Comparison of ENCODE assay signal across 34 cellular contexts in genomic region chr6:51737580-51738360, GRCh38.
"Had no signal": no experiment of that assay in that cellular context is flagged by ENCODE, and none has a peak within 500 bp of the region (broad histone marks: within the 10 kb centered on the region; RNA-seq: fewer than 3 reads in every experiment).

No MANE protein-coding gene starts in this region.

- H3K4me3 Mint-ChIP-seq: activated CD4-positive, alpha-beta memory T cell treated with anti-CD3 and anti-CD28 coated beads for 36 hours; activated CD4-positive, alpha-beta T cell treated with anti-CD3 and anti-CD28 coated beads for 36 hours; activated CD4-positive, alpha-beta T cell treated with anti-CD3 and anti-CD28 coated beads, Interleukin-2, amount 10 ng/mL, durations not matched to agents 7 days and 5 days; activated naive CD4-positive, alpha-beta T cell treated with anti-CD3 and anti-CD28 coated beads for 36 hours; activated T-cell treated with anti-CD3 and anti-CD28 coated beads, Interleukin-2, amount 50 U/mL, for 4 hours; activated T-helper 1 cell treated with anti-CD3 and anti-CD28 coated beads, Interleukin-12 subunit alpha, Interleukin-12 subunit beta, Interleukin-2, Interleukin-4 antibody, amounts not matched to agents 30 ng/mL and 10 ng/mL and 1 ng/mL, durations not matched to agents 14 hours and 24 hours and 36 hours; T-helper 1 cell treated with Interleukin-12 subunit alpha and Interleukin-12 subunit beta and Interleukin-4 antibody, amounts not matched to agents 30 μg/mL and 1 μg/mL, for 36 hours; T-helper 2 cell treated with Interferon-gamma antibody and Interleukin-4, amounts not matched to agents 5 μg/mL and 100 μg/mL, for 36 hours; WTC11 had no signal

- H3K4me2 ChIP-seq: KMS-11, SK-N-SH had no signal

- H3K9me2 ChIP-seq: SK-N-SH had no signal

- H3K27ac Mint-ChIP-seq: activated CD4-positive, alpha-beta memory T cell treated with anti-CD3 and anti-CD28 coated beads for 36 hours; activated CD4-positive, alpha-beta T cell treated with anti-CD3 and anti-CD28 coated beads for 36 hours; activated CD4-positive, alpha-beta T cell treated with anti-CD3 and anti-CD28 coated beads, Interleukin-2, amount 10 ng/mL, durations not matched to agents 7 days and 5 days; activated naive CD4-positive, alpha-beta T cell treated with anti-CD3 and anti-CD28 coated beads for 36 hours; activated naive CD4-positive, alpha-beta T cell treated with anti-CD3 and anti-CD28 coated beads, Interleukin-2, amount 50 U/mL, for 72 hours; activated T-helper 1 cell treated with anti-CD3 and anti-CD28 coated beads, Interleukin-12 subunit alpha, Interleukin-12 subunit beta, Interleukin-2, Interleukin-4 antibody, amounts not matched to agents 30 ng/mL and 10 ng/mL and 1 ng/mL, durations not matched to agents 14 hours and 24 hours and 36 hours; T-helper 1 cell treated with Interleukin-12 subunit alpha and Interleukin-12 subunit beta and Interleukin-4 antibody, amounts not matched to agents 30 μg/mL and 1 μg/mL, for 36 hours; T-helper 2 cell treated with Interferon-gamma antibody and Interleukin-4, amounts not matched to agents 5 μg/mL and 100 μg/mL, for 36 hours; WTC11 had no signal

- H3K9me3 Mint-ChIP-seq: activated CD4-positive, alpha-beta memory T cell treated with anti-CD3 and anti-CD28 coated beads for 36 hours; activated CD4-positive, alpha-beta T cell treated with anti-CD3 and anti-CD28 coated beads, Interleukin-2, amount 10 ng/mL, durations not matched to agents 7 days and 5 days; activated naive CD4-positive, alpha-beta T cell treated with anti-CD3 and anti-CD28 coated beads for 36 hours; T-helper 1 cell treated with Interleukin-12 subunit alpha and Interleukin-12 subunit beta and Interleukin-4 antibody, amounts not matched to agents 30 μg/mL and 1 μg/mL, for 36 hours; T-helper 2 cell treated with Interferon-gamma antibody and Interleukin-4, amounts not matched to agents 5 μg/mL and 100 μg/mL, for 36 hours had no signal

- H3K27me3 ChIP-seq: adrenal gland, body of pancreas, breast epithelium, Peyer's patch had no signal

- ATAC-seq: activated CD4-positive, alpha-beta T cell treated with anti-CD3 and anti-CD28 coated beads for 36 hours; activated CD4-positive, CD25-positive, alpha-beta regulatory T cell treated with anti-CD3 and anti-CD28 coated beads, Interleukin-2, amount 50 U/mL, for 24 hours; activated naive CD4-positive, alpha-beta T cell treated with anti-CD3 and anti-CD28 coated beads, Interleukin-2, amount 50 U/mL, for 72 hours; activated T-cell treated with anti-CD3 and anti-CD28 coated beads, Interleukin-2, amount 50 U/mL, for 4 hours; body of pancreas; PC-3 had no signal

- H3K27me3 Mint-ChIP-seq: activated CD4-positive, alpha-beta memory T cell treated with anti-CD3 and anti-CD28 coated beads for 36 hours; activated CD4-positive, alpha-beta T cell treated with anti-CD3 and anti-CD28 coated beads, Interleukin-2, amount 10 ng/mL, durations not matched to agents 7 days and 5 days had no signal

- H3K27ac ChIP-seq: adrenal gland, body of pancreas, breast epithelium, KMS-11, Peyer's patch, SJSA1 had no signal

- DNase-seq: activated CD4-positive, alpha-beta memory T cell treated with anti-CD3 and anti-CD28 coated beads for 36 hours; activated CD4-positive, alpha-beta T cell treated with anti-CD3 and anti-CD28 coated beads for 36 hours; activated CD4-positive, alpha-beta T cell treated with anti-CD3 and anti-CD28 coated beads, Interleukin-2, amount 10 ng/mL, durations not matched to agents 7 days and 5 days; activated CD8-positive, alpha-beta memory T cell treated with anti-CD3 and anti-CD28 coated beads, Interleukin-2, amount 50 U/mL, for 4 hours; activated gamma-delta T cell treated with Interleukin-2 at 50 U/mL for 16 hours; activated naive CD4-positive, alpha-beta T cell treated with anti-CD3 and anti-CD28 coated beads for 36 hours; activated T-cell treated with anti-CD3 and anti-CD28 coated beads for 4 hours; activated T-cell treated with anti-CD3 and anti-CD28 coated beads, Interleukin-2, amount 50 U/mL, for 4 hours; adrenal gland; body of pancreas; NCI-H1092 treated with DMSO at 0.1 percent for 48 hours; NCI-H1417; NCI-H146; NCI-H187; NCI-H2029 treated with DMSO at 0.1 percent for 48 hours; NCI-H226; NCI-H446 treated with DMSO at 0.1 percent for 48 hours; NCI-H524; Peyer's patch; RPMI8226; SHP77 treated with DMSO at 0.1 percent for 48 hours; SK-N-SH had no signal

- FAIRE-seq: astrocyte, TTC549 had no signal

- H3K9me3 ChIP-seq: adrenal gland, body of pancreas, breast epithelium, Peyer's patch, SJSA1, SK-N-SH had no signal

- H3K36me3 ChIP-seq: adrenal gland, breast epithelium, Peyer's patch, SJSA1 had no signal

- H3K4me1 ChIP-seq: adrenal gland, body of pancreas, breast epithelium, Peyer's patch, SJSA1 had no signal

- H3K4me3 ChIP-seq: adrenal gland, body of pancreas, breast epithelium, Peyer's patch, SJSA1 had no signal

- H3K4me1 Mint-ChIP-seq: activated CD4-positive, alpha-beta T cell treated with anti-CD3 and anti-CD28 coated beads for 36 hours; activated CD4-positive, alpha-beta T cell treated with anti-CD3 and anti-CD28 coated beads, Interleukin-2, amount 10 ng/mL, durations not matched to agents 7 days and 5 days had no signal

- H3K9ac ChIP-seq: KMS-11, SK-N-SH had no signal

- H3K36me3 Mint-ChIP-seq: activated CD4-positive, alpha-beta memory T cell treated with anti-CD3 and anti-CD28 coated beads for 36 hours; activated naive CD4-positive, alpha-beta T cell treated with anti-CD3 and anti-CD28 coated beads, Interleukin-2, amount 50 U/mL, for 72 hours; WTC11 had no signal
